1 cellular context compared by ENCODE assay signal in the genomic region with DNA sequence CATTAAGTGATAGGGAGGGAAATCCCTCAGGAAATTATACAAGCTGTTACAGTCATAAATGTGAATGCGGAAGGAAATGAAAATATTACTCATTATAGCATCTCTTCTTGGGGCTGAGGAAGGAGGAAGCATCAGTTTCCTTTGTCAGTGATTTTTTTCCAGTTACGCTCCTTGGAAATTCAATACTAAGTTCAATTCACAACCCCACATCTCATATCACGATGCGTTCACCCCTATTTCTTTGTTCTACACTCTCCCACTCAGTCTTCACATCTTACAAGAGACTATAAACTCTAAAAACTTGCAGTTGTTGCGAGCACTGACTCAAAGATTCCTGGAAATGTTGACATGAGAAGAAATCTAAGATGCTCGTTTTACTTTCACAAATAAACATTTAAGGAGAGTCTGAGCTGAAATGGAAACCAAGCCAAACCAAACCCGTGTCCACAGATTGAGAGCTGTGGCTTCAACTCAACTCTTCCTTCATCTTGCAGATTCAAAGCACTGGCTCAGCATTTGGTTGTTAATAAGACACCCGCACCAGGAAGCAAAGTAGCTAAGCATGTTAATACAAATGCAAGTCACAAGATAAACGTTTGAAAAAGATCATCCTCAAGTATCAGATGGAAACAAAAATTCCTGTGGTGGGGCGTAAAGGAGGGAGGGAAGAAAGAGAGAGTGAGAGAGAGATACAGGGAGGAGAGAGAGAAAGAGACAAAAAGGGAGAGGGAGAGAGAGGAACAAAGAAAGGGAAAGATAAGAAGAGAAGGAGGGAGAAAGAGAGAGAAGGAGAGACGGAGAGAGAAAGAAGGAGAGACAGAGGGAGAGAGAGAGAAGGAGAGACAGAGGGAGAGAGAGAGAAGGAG.
TF ChIP-seq lines count a peak whose summit lies in the region.

No MANE protein-coding gene starts in this region.

TF ChIP-seq in WTC11, 78 proteins besides CTCF, POLR2A, EP300 and RAD21 (continued from another document):
- TF ChIP-seq ZNF671 (CRISPR knock-in tag; IDR thresholded peaks at IDR 0.05) (no peak), ATF1 (CRISPR knock-in tag; IDR thresholded peaks at IDR 0.05) (no peak), GTF2I (CRISPR knock-in tag; conservative IDR thresholded peaks at IDR 0.05) (no peak), AR (CRISPR knock-in tag; IDR thresholded peaks at IDR 0.05) (no peak), HMGA2 (CRISPR knock-in tag; IDR thresholded peaks at IDR 0.05) (no peak), ZNF317 (CRISPR knock-in tag; IDR thresholded peaks at IDR 0.05; ENCODE audit: borderline replicate concordance, low read depth) (no peak), TCF7 (CRISPR knock-in tag; IDR thresholded peaks at IDR 0.05; ENCODE audit: low read depth) (no peak), ESRRA (CRISPR knock-in tag; IDR thresholded peaks at IDR 0.05; ENCODE audit: borderline replicate concordance) (no peak)
- TF ChIP-seq, protein P1, sequence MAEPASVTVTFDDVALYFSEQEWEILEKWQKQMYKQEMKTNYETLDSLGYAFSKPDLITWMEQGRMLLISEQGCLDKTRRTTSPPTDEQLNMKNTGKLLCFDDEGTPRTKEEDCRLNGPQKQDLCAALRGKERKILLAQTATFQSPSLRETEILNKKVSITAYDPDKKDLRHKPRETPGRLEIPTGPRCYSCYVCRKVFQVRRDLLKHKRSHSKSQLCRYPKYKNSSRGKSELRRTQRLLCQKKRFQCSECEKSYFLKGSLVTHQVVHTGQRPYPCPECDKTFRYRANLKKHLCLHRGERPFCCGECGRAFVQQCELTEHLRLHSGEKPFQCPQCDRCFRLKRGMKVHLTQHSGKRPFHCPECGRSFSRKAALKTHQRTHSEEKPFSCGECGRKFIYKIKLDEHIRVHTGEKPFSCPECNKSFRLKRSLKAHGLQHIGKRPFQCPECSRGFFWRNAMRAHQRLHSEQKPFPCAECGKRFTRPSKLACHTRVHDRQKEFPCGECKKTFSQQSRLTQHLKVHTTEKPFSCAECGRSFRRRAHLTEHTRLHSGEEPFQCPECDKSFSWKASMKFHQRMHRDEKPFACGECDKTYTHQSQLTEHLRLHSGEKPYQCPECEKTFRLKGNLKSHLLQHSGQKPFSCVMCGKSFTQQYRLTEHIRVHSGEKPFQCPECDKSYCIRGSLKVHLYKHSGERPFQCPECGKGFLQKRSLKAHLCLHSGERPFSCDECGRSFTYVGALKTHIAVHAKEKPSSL (CRISPR knock-in tag; conservative IDR thresholded peaks at IDR 0.05): no peak
